9 cellular contexts compared by ENCODE assay signal in genomic region chr10:27742195-27742925, GRCh38. TPM values are rescaled to one million over a fixed set of nuclear protein-coding genes. Genes with fewer than 3 reads are reported as not detected.
DNase-seq lines count a peak whose midpoint lies in the region; ATAC-seq and TF ChIP-seq lines count a peak whose summit lies in the region.
"Had no signal": no experiment of that assay in that cellular context is flagged by ENCODE, and none has a peak within 500 bp of the region (broad histone marks: within the 10 kb centered on the region; RNA-seq: fewer than 3 reads in every experiment).

No MANE protein-coding gene starts in this region.

- H3K27me3 Mint-ChIP-seq in neural progenitor cell (ENCODE audit: insufficient read depth, low read depth): peaks cover 45% of the 10 kb centered on the region
- peaks cover 67% of the 10 kb centered on the region for H3K27me3 Mint-ChIP-seq in stimulated activated naive CD8-positive, alpha-beta T cell treated with anti-CD3 and anti-CD28 coated beads, Interleukin-15, amount 100 ng/mL, for 72 hours

- peaks cover 26% of the 10 kb centered on the region for H3K4me1 Mint-ChIP-seq in neural progenitor cell
- H3K4me1 Mint-ChIP-seq in stimulated activated naive CD8-positive, alpha-beta T cell treated with anti-CD3 and anti-CD28 coated beads, Interleukin-15, amount 100 ng/mL, for 72 hours: peaks cover 51% of the 10 kb centered on the region

- POLR2A ChIA-PET in PC-3 (lab: Charles Lee; ENCODE audit: unreplicated experiment): interaction anchor here (0.5 kb wide), 1 partner anchor 371 kb away, joined by 3 read pairs; no protein-coding TSS in a partner anchor

- peaks cover 2% of the 10 kb centered on the region for H3K9me3 Mint-ChIP-seq in neural progenitor cell
- no peaks in the 10 kb centered on the region for H3K9me3 Mint-ChIP-seq in stimulated activated naive CD8-positive, alpha-beta T cell treated with anti-CD3 and anti-CD28 coated beads, Interleukin-15, amount 100 ng/mL, for 72 hours

- H3K4me3 Mint-ChIP-seq in neural progenitor cell: peak overlapping the region; percentile 87
- peak overlapping the region; percentile 85 to 91 for H3K4me3 Mint-ChIP-seq in stimulated activated naive CD8-positive, alpha-beta T cell treated with anti-CD3 and anti-CD28 coated beads, Interleukin-15, amount 100 ng/mL, for 72 hours

- DNase-seq in CD1c-positive myeloid dendritic cell (ENCODE audit: extremely low spot score) (peak; percentile 85), PC-3 (peak; percentile 75), foreskin keratinocyte (peak in 1 of 2 donors; percentile 68), neural progenitor cell (ENCODE audit: low spot score) (peak; percentile 92)
- peak; percentile 93 for DNase-seq in activated effector memory CD4-positive, alpha-beta T cell treated with anti-CD3 and anti-CD28 coated beads, Interleukin-2, amount 50 U/mL, for 16 hours
- peak; percentile 89 to 93 for DNase-seq in stimulated activated naive CD8-positive, alpha-beta T cell treated with anti-CD3 and anti-CD28 coated beads, Interleukin-15, amount 100 ng/mL, for 72 hours

- no peaks in the 10 kb centered on the region for H3K9me3 ChIP-seq in PC-3 (ENCODE audit: low read length)
- H3K9me3 ChIP-seq in neural progenitor cell (ENCODE audit: low read depth): no peaks in the 10 kb centered on the region

- H3K4me2 ChIP-seq in PC-3 (ENCODE audit: low read length) (peak overlapping the region; percentile 99), neural progenitor cell (peak overlapping the region; percentile 90)

- H3K27me3 ChIP-seq in PC-3 (ENCODE audit: low read length): peaks cover 16% of the 10 kb centered on the region
- H3K27me3 ChIP-seq in foreskin keratinocyte: peaks cover 91% of the 10 kb centered on the region
- peaks cover 100% of the 10 kb centered on the region for H3K27me3 ChIP-seq in neural progenitor cell

- H3K9ac ChIP-seq in PC-3 (ENCODE audit: low read length): peak overlapping the region; percentile 76
- no peak overlapping the region for H3K9ac ChIP-seq in neural progenitor cell

- CTCF ChIA-PET in PC-3 (lab: Charles Lee): interaction anchor here (0.6 to 1.2 kb wide), 4 partner anchors 84 to 439 kb away, joined by 3 read pairs; no protein-coding TSS in a partner anchor

- peak overlapping the region; percentile 86 for H3K4me3 ChIP-seq in PC-3 (ENCODE audit: low read length)
- peak overlapping the region; percentile 79 for H3K4me3 ChIP-seq in neural progenitor cell

- peak overlapping the region; percentile 91 for H2AFZ ChIP-seq in PC-3 (ENCODE audit: low read length)
- H2AFZ ChIP-seq in neural progenitor cell (replicated peaks): peak overlapping the region; percentile 97

- no peaks in the 10 kb centered on the region for H3K36me3 Mint-ChIP-seq in neural progenitor cell

- ATAC-seq in GM19395 (IDR thresholded peaks at IDR 0.05; ENCODE audit: unreplicated experiment): peak; percentile 97
- peak; percentile 95 for ATAC-seq in HG03520 (IDR thresholded peaks at IDR 0.05; ENCODE audit: unreplicated experiment)
- ATAC-seq in PC-3: peak; percentile 48
- ATAC-seq in foreskin keratinocyte: peak; percentile 74
- ATAC-seq in stimulated activated naive CD8-positive, alpha-beta T cell treated with anti-CD3 and anti-CD28 coated beads, Interleukin-15, amount 100 ng/mL, for 72 hours: peak; percentile 85

- peaks cover 16% of the 10 kb centered on the region; the same call in 1 of the 2 replicates for H3K4me1 ChIP-seq in PC-3 (ENCODE audit: insufficient read depth, low read length)
- no peaks in the 10 kb centered on the region for H3K4me1 ChIP-seq in foreskin keratinocyte
- peaks cover 30% of the 10 kb centered on the region for H3K4me1 ChIP-seq in neural progenitor cell

- H3K27ac ChIP-seq in PC-3 (ENCODE audit: low read length) (peak overlapping the region; percentile 68), foreskin keratinocyte (no peak overlapping the region), neural progenitor cell (no peak overlapping the region)

- TF ChIP-seq CTCF in PC-3 (conservative IDR thresholded peaks at IDR 0.05; ENCODE audit: low read depth, low read length) (peak; percentile 65), foreskin keratinocyte (conservative IDR thresholded peaks at IDR 0.05) (peak; percentile 83), neural progenitor cell (IDR thresholded peaks at IDR 0.05) (peak; percentile 70)

- no peaks in the 10 kb centered on the region for H3K9me2 ChIP-seq in PC-3 (replicated peaks; ENCODE audit: low read length)

- no peak overlapping the region for H3K27ac Mint-ChIP-seq in neural progenitor cell
- H3K27ac Mint-ChIP-seq in stimulated activated naive CD8-positive, alpha-beta T cell treated with anti-CD3 and anti-CD28 coated beads, Interleukin-15, amount 100 ng/mL, for 72 hours: peak overlapping the region; percentile 95 to 99

- TSS peak; percentile 78 for BruUV-seq in PC-3 (replicated peaks; lab: Mats Ljungman, UMichigan)

- H4K20me1 ChIP-seq in PC-3 (ENCODE audit: low read length) (no peaks in the 10 kb centered on the region), neural progenitor cell (ENCODE audit: low read depth) (peaks cover 44% of the 10 kb centered on the region)

- intact Hi-C loops in PC-3 (cut with micrococcal nuclease): loop anchor here (5.0 kb wide), 2 partner anchors 395 to 500 kb away; no protein-coding TSS in a partner anchor

- H3K79me2 ChIP-seq in PC-3 (ENCODE audit: low read length) (no peaks in the 10 kb centered on the region), neural progenitor cell (ENCODE audit: low read depth) (no peaks in the 10 kb centered on the region)

- no peaks in the 10 kb centered on the region for H3F3A ChIP-seq in PC-3 (ENCODE audit: low read length, unreplicated experiment)
- H3F3A ChIP-seq in neural progenitor cell (ENCODE audit: low read depth): peaks cover 16% of the 10 kb centered on the region

- no peaks in the 10 kb centered on the region for H3K36me3 ChIP-seq in PC-3 (ENCODE audit: low read depth, low read length)
- no peaks in the 10 kb centered on the region for H3K36me3 ChIP-seq in neural progenitor cell

RNA-seq across cellular contexts. Expression of gene MKX, which starts 3.3 kb away (rescaled TPM):
- total RNA-seq in PC-3 (2014; rRNA removed) (2.6 and 3.5 TPM in 2 replicates), foreskin keratinocyte (0.11 TPM in 1 of 2 replicates, not detected in the other), neural progenitor cell (ENCODE audit: low replicate concordance) (0.22 TPM in 1 of 2 replicates, not detected in the other)
- 0.03 TPM in 1 of 2 replicates, not detected in the other for polyA plus RNA-seq in foreskin keratinocyte
- total RNA-seq: T-helper 1 cell treated with Interleukin-12 subunit alpha and Interleukin-12 subunit beta and Interleukin-4 antibody, amounts not matched to agents 30 ng/mL and 1 ng/mL, for 36 hours had no signal
